In genomic region chr17:66403846-66404597, GRCh38 we compare ENCODE assay signal across 13 cellular contexts.
A peak's percentile ranks its signal among the peaks of the same experiment; 100 is the strongest.
DNase-seq lines count a peak whose midpoint lies in the region; ATAC-seq and TF ChIP-seq lines count a peak whose summit lies in the region.
"Had no signal": no experiment of that assay in that cellular context is flagged by ENCODE, and none has a peak within 500 bp of the region (broad histone marks: within the 10 kb centered on the region; RNA-seq: fewer than 3 reads in every experiment).

No MANE protein-coding gene starts in this region.

- H2AFZ ChIP-seq in neuronal stem cell (ENCODE audit: low read length), result peak overlapping the region; percentile 32

- H3K9me3 ChIP-seq in Panc1 (ENCODE audit: control insufficient read depth, insufficient read depth, low read depth, low read length) (no peaks in the 10 kb centered on the region), neuronal stem cell (replicated peaks in 1 of 2; ENCODE audit: control insufficient read depth in 2 of 2, insufficient read depth in 1 of 2, low read depth in 1 of 2, low read length in 2 of 2) (no peaks in the 10 kb centered on the region)

- H3K4me2 ChIP-seq in neuronal stem cell (ENCODE audit: insufficient read depth, low read length, poor library complexity, severe bottlenecking), result no peak overlapping the region

- BruUV-seq in Panc1 (replicated peaks; lab: Mats Ljungman, UMichigan), result no TSS peak

- no peaks in the 10 kb centered on the region for H3K9me3 Mint-ChIP-seq in activated CD8-positive, alpha-beta memory T cell treated with anti-CD3 and anti-CD28 coated beads, Interleukin-2, amount 10 ng/mL, durations not matched to agents 7 days and 5 days (ENCODE audit: low read depth)

- H3K4me3 ChIP-seq in Panc1 (ENCODE audit: low read depth in 2 of 2, low read length in 2 of 2), result no peak overlapping the region
- H3K4me3 ChIP-seq in coronary artery, result peak overlapping the region; percentile 11
- no peak overlapping the region for H3K4me3 ChIP-seq in neuronal stem cell (ENCODE audit: low read length in 2 of 2)
- H3K4me3 ChIP-seq: cardiac muscle cell, K562 had no signal

- TF ChIP-seq CTCF in Panc1 (IDR thresholded peaks at IDR 0.05) (no peak), coronary artery (IDR thresholded peaks at IDR 0.05) (no peak)

- no peak overlapping the region for H4K8ac ChIP-seq in neuronal stem cell (ENCODE audit: low read depth, low read length)

- POLR2A ChIA-PET in Panc1 (lab: Charles Lee), result interaction anchor here (0.6 to 1.5 kb wide), 3 partner anchors 11 to 535 kb away, joined by 3 read pairs; no protein-coding TSS in a partner anchor

- no peaks in the 10 kb centered on the region for H3K79me1 ChIP-seq in neuronal stem cell (ENCODE audit: low read depth, low read length)

- no peak overlapping the region for H3K18ac ChIP-seq in neuronal stem cell (ENCODE audit: low read length)

- H3K36me3 Mint-ChIP-seq in activated CD8-positive, alpha-beta memory T cell treated with anti-CD3 and anti-CD28 coated beads, Interleukin-2, amount 10 ng/mL, durations not matched to agents 7 days and 5 days, result peaks cover 13% of the 10 kb centered on the region

- no peak for ATAC-seq in activated CD8-positive, alpha-beta memory T cell treated with anti-CD3 and anti-CD28 coated beads, Interleukin-2, amount 10 ng/mL, durations not matched to agents 7 days and 5 days
- ATAC-seq in Panc1 (no peak), HG03521 (IDR thresholded peaks at IDR 0.05; ENCODE audit: unreplicated experiment) (no peak)
- ATAC-seq: K562 had no signal

- peaks cover 36% of the 10 kb centered on the region for H3K4me1 ChIP-seq in Panc1 (ENCODE audit: control insufficient read depth, insufficient read depth, low read length)
- H3K4me1 ChIP-seq in neuronal stem cell (ENCODE audit: control insufficient read depth in 2 of 2, insufficient read depth in 1 of 2, low read depth in 1 of 2, low read length in 2 of 2), result peaks cover 0 to 8% of the 10 kb centered on the region in 2 donors

- DNase-seq in activated CD8-positive, alpha-beta memory T cell treated with anti-CD3 and anti-CD28 coated beads, Interleukin-2, amount 10 ng/mL, durations not matched to agents 7 days and 5 days, result no peak
- no peak for DNase-seq in activated CD8-positive, alpha-beta memory T cell treated with anti-CD3 and anti-CD28 coated beads, Interleukin-2, amount 50 U/mL, for 48 hours
- DNase-seq in Panc1 (ENCODE audit: low read depth, low spot score), result no peak
- DNase-seq in coronary artery (ENCODE audit: low spot score), result no peak
- no peak for DNase-seq in neuronal stem cell (ENCODE audit: low spot score)
- DNase-seq in activated effector memory CD4-positive, alpha-beta T cell treated with anti-CD3 and anti-CD28 coated beads, Interleukin-2, amount 50 U/mL, for 16 hours, result no peak
- DNase-seq in effector CD4-positive, alpha-beta T cell, result no peak
- DNase-seq: NCI-H2081 treated with DMSO at 0.1 percent for 48 hours; OCI-M1; stimulated activated CD4-positive, alpha-beta T cell treated with anti-CD3 and anti-CD28 coated beads, Interleukin-2, amount 100 ng/mL, for 24 hours had no signal

- no peak overlapping the region for H3K4ac ChIP-seq in neuronal stem cell (ENCODE audit: low read length)

- H3K27ac ChIP-seq in Panc1 (ENCODE audit: low read length) (peak overlapping the region; percentile 44; the same call in 1 of the 2 replicates), coronary artery (no peak overlapping the region), neuronal stem cell (replicated peaks; ENCODE audit: low read length) (no peak overlapping the region)
- H3K27ac ChIP-seq: cardiac muscle cell had no signal

- H2BK12ac ChIP-seq in neuronal stem cell (ENCODE audit: low read length), result no peak overlapping the region

- H2AK5ac ChIP-seq in neuronal stem cell (ENCODE audit: low read depth, low read length), result no peak overlapping the region

- no peak overlapping the region for H3K14ac ChIP-seq in neuronal stem cell (ENCODE audit: low read length)

- H2BK120ac ChIP-seq in neuronal stem cell (ENCODE audit: low read depth, low read length), result no peak overlapping the region

- H3K27me3 Mint-ChIP-seq in activated CD8-positive, alpha-beta memory T cell treated with anti-CD3 and anti-CD28 coated beads, Interleukin-2, amount 10 ng/mL, durations not matched to agents 7 days and 5 days, result no peaks in the 10 kb centered on the region

- WGBS in neuronal stem cell (ENCODE audit: extremely low coverage in 2 of 2, insufficient read length in 2 of 2, insufficient replicate concordance in 1 of 2), 2 donors, result no CpG with 5 or more reads among the region's 9 CpGs

- H3K23ac ChIP-seq in neuronal stem cell (ENCODE audit: low read depth, low read length, poor library complexity), result no peak overlapping the region

- H3K27me3 ChIP-seq in Panc1 (ENCODE audit: control insufficient read depth, insufficient read depth, low read length) (no peaks in the 10 kb centered on the region), neuronal stem cell (ENCODE audit: control insufficient read depth in 3 of 3, insufficient read depth in 3 of 3, low read depth in 1 of 3, low read length in 3 of 3) (no peaks in the 10 kb centered on the region)
- H3K27me3 ChIP-seq: cardiac muscle cell had no signal

- CTCF ChIA-PET in activated CD8-positive, alpha-beta memory T cell treated with anti-CD3 and anti-CD28 coated beads, Interleukin-2, amount 10 ng/mL, durations not matched to agents 7 days and 5 days (lab: Charles Lee), result interaction anchor here (0.8 to 1.7 kb wide), 2 partner anchors 103 to 243 kb away, joined by 3 read pairs; no protein-coding TSS in a partner anchor
- CTCF ChIA-PET in Panc1 (lab: Charles Lee), result interaction anchor here (0.6 kb wide), 1 partner anchor 11 kb away, joined by 8 read pairs; no protein-coding TSS in a partner anchor

- H2BK5ac ChIP-seq in neuronal stem cell (ENCODE audit: low read length), result no peak overlapping the region

- peak overlapping the region; percentile 21 for H3K4me3 Mint-ChIP-seq in activated CD8-positive, alpha-beta memory T cell treated with anti-CD3 and anti-CD28 coated beads, Interleukin-2, amount 10 ng/mL, durations not matched to agents 7 days and 5 days

- H3K36me3 ChIP-seq in Panc1 (ENCODE audit: control insufficient read depth, insufficient read depth, low read length), result no peaks in the 10 kb centered on the region; the same call in 1 of the 2 replicates
- no peaks in the 10 kb centered on the region for H3K36me3 ChIP-seq in neuronal stem cell (replicated peaks in 1 of 2; ENCODE audit: control insufficient read depth in 2 of 2, insufficient read depth in 2 of 2, low read length in 2 of 2)
- H3K36me3 ChIP-seq: cardiac muscle cell had no signal

- H3K27ac Mint-ChIP-seq in activated CD8-positive, alpha-beta memory T cell treated with anti-CD3 and anti-CD28 coated beads, Interleukin-2, amount 10 ng/mL, durations not matched to agents 7 days and 5 days, result peak overlapping the region; percentile 68

- H2BK15ac ChIP-seq in neuronal stem cell (ENCODE audit: low read length), result no peak overlapping the region

- in situ Hi-C loops in Panc1 (cut with HindIII; ENCODE audit: low pct_unique_long_range_greater_than_20kb, low sequenced_read_pairs), result no loop called here

- no peak overlapping the region for H3K9ac ChIP-seq in neuronal stem cell (ENCODE audit: low read depth, low read length, poor library complexity)

- no peak overlapping the region for H4K91ac ChIP-seq in neuronal stem cell (ENCODE audit: low read depth, low read length, poor library complexity)

- intact Hi-C loops in Panc1 (cut with micrococcal nuclease; ENCODE audit: unreplicated experiment), result no loop called here

- H3K4me1 Mint-ChIP-seq in activated CD8-positive, alpha-beta memory T cell treated with anti-CD3 and anti-CD28 coated beads, Interleukin-2, amount 10 ng/mL, durations not matched to agents 7 days and 5 days, result peaks cover 88% of the 10 kb centered on the region
